Comparison of ENCODE assay signal across 1 cellular context in the genomic region with DNA sequence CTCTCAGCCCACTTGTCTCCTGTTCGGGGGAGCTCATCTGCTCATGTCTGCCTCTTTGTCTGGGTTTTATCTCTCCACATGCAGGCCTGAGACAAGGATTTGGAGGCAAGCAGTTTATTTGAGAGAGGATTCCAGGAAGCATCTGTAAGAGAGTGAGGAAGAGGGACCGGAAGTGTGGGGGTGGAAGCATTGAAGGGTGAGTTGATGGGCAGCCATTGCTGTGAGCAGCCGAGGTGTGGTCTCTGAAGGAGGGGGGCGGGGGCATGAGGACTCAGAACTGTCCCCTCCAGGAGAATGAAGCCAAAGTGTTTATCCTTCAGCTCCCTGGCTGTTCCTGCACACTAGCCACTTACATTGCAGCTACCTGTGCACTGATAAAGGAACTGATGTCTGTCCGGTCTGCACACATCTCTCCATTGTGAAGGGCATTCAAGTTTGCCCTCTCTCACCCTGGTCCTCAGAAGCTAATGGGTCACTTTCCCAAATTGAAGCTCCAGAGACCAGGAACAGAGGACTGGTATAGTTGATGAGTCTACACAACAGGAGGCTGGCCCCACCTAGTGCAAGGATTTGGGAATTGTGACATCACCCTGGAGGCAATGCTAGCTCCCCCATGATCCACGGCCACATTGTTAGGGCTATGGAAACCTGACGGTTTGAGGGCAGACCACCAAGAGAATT.
TF ChIP-seq lines count a peak whose summit lies in the region.

No MANE protein-coding gene starts in this region.

TF ChIP-seq in K562, 482 proteins besides CTCF, POLR2A, EP300 and RAD21 (continued from another document and continues in another):
- TF ChIP-seq, protein P1, sequence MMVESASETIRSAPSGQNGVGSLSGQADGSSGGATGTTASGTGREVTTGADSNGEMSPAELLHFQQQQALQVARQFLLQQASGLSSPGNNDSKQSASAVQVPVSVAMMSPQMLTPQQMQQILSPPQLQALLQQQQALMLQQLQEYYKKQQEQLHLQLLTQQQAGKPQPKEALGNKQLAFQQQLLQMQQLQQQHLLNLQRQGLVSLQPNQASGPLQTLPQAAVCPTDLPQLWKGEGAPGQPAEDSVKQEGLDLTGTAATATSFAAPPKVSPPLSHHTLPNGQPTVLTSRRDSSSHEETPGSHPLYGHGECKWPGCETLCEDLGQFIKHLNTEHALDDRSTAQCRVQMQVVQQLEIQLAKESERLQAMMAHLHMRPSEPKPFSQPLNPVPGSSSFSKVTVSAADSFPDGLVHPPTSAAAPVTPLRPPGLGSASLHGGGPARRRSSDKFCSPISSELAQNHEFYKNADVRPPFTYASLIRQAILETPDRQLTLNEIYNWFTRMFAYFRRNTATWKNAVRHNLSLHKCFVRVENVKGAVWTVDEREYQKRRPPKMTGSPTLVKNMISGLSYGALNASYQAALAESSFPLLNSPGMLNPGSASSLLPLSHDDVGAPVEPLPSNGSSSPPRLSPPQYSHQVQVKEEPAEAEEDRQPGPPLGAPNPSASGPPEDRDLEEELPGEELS (CRISPR knock-in tag; IDR thresholded peaks at IDR 0.05; ENCODE audit: borderline replicate concordance) = no peak
- TF ChIP-seq NCOR1 (IDR thresholded peaks at IDR 0.05) (no peak), CBX1 (IDR thresholded peaks at IDR 0.05; ENCODE audit: low read depth) (no peak), ZNF668 (CRISPR knock-in tag; IDR thresholded peaks at IDR 0.05) (no peak), CEBPG (CRISPR knock-in tag; IDR thresholded peaks at IDR 0.05) (no peak), CEBPG (tag; conservative IDR thresholded peaks at IDR 0.05 in 1 of 2, IDR thresholded peaks at IDR 0.05 in 1 of 2) (peak in 1 of 2 experiments; percentile 37; a peak in 1 of 4 replicates), SAP30 (IDR thresholded peaks at IDR 0.05; ENCODE audit: borderline replicate concordance, insufficient read depth, low read depth, low read length, poor library complexity, severe bottlenecking) (no peak), HNRNPLL (IDR thresholded peaks at IDR 0.05; ENCODE audit: low read depth, low read length, poor library complexity, severe bottlenecking) (no peak), HIVEP1 (CRISPR knock-in tag; IDR thresholded peaks at IDR 0.05) (no peak), ZNF586 (CRISPR knock-in tag; conservative IDR thresholded peaks at IDR 0.05) (no peak), KLF10 (CRISPR knock-in tag; IDR thresholded peaks at IDR 0.05) (no peak), YY1 (IDR thresholded peaks at IDR 0.05; ENCODE audit: borderline replicate concordance in 1 of 3, control insufficient read depth in 1 of 3, extremely low read depth in 1 of 3, insufficient read depth in 3 of 3, insufficient read length in 1 of 3, insufficient replicate concordance in 2 of 3, low read depth in 1 of 3, low read length in 2 of 3) (peak in 1 of 3 experiments; percentile 40), POLR2G (IDR thresholded peaks at IDR 0.05; ENCODE audit: low read depth, low read length) (no peak), ZZZ3 (IDR thresholded peaks at IDR 0.05) (no peak), STAG1 (CRISPR knock-in tag; IDR thresholded peaks at IDR 0.05; ENCODE audit: borderline replicate concordance) (no peak; the same call in 1 of the 2 replicates), BDP1 (IDR thresholded peaks at IDR 0.05; ENCODE audit: insufficient read depth, insufficient read length) (no peak), ZBTB7A (IDR thresholded peaks at IDR 0.05; ENCODE audit: borderline replicate concordance, control insufficient read depth, low read depth, low read length) (no peak), E2F3 (CRISPR knock-in tag; IDR thresholded peaks at IDR 0.05) (no peak), HNRNPK (IDR thresholded peaks at IDR 0.05; ENCODE audit: low read depth, low read length, poor library complexity, severe bottlenecking) (no peak), POLR2AphosphoS2 (IDR thresholded peaks at IDR 0.05; ENCODE audit: low read length) (no peak), ZEB2 (IDR thresholded peaks at IDR 0.05) (no peak), CBFA2T2 (conservative IDR thresholded peaks at IDR 0.05) (peak; percentile 37; the same call in 1 of the 2 replicates), MYC (IDR thresholded peaks at IDR 0.05; ENCODE audit: low read depth, low read length) (peak; percentile 11; the same call in 1 of the 2 replicates), MYC (CRISPR knock-in tag; IDR thresholded peaks at IDR 0.05; ENCODE audit: borderline replicate concordance, low read depth) (no peak), ARID1B (IDR thresholded peaks at IDR 0.05) (peak; percentile 18; the same call in 1 of the 2 replicates), CBFA2T3 (IDR thresholded peaks at IDR 0.05) (peak; percentile 69), CXXC5 (CRISPR knock-in tag; IDR thresholded peaks at IDR 0.05) (no peak), GABPA (tag; conservative IDR thresholded peaks at IDR 0.05; ENCODE audit: low read depth) (peak; percentile 48; the same call in 1 of the 2 replicates), EGR1 (conservative IDR thresholded peaks at IDR 0.05) (peak; percentile 83)
- TF ChIP-seq, protein P2, sequence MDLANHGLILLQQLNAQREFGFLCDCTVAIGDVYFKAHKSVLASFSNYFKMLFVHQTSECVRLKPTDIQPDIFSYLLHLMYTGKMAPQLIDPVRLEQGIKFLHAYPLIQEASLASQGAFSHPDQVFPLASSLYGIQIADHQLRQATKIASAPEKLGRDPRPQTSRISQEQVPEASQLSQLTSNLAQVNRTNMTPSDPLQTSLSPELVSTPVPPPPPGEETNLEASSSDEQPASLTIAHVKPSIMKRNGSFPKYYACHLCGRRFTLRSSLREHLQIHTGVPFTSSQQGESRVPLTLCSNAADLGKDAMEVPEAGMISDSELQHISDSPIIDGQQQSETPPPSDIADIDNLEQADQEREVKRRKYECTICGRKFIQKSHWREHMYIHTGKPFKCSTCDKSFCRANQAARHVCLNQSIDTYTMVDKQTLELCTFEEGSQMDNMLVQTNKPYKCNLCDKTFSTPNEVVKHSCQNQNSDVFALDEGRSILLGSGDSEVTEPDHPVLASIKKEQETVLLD (IDR thresholded peaks at IDR 0.05) = no peak
- TF ChIP-seq, protein P3, sequence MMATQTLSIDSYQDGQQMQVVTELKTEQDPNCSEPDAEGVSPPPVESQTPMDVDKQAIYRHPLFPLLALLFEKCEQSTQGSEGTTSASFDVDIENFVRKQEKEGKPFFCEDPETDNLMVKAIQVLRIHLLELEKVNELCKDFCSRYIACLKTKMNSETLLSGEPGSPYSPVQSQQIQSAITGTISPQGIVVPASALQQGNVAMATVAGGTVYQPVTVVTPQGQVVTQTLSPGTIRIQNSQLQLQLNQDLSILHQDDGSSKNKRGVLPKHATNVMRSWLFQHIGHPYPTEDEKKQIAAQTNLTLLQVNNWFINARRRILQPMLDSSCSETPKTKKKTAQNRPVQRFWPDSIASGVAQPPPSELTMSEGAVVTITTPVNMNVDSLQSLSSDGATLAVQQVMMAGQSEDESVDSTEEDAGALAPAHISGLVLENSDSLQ (IDR thresholded peaks at IDR 0.05) = peak; percentile 47
- TF ChIP-seq, protein P4, sequence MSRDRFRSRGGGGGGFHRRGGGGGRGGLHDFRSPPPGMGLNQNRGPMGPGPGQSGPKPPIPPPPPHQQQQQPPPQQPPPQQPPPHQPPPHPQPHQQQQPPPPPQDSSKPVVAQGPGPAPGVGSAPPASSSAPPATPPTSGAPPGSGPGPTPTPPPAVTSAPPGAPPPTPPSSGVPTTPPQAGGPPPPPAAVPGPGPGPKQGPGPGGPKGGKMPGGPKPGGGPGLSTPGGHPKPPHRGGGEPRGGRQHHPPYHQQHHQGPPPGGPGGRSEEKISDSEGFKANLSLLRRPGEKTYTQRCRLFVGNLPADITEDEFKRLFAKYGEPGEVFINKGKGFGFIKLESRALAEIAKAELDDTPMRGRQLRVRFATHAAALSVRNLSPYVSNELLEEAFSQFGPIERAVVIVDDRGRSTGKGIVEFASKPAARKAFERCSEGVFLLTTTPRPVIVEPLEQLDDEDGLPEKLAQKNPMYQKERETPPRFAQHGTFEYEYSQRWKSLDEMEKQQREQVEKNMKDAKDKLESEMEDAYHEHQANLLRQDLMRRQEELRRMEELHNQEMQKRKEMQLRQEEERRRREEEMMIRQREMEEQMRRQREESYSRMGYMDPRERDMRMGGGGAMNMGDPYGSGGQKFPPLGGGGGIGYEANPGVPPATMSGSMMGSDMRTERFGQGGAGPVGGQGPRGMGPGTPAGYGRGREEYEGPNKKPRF (IDR thresholded peaks at IDR 0.05; ENCODE audit: low read depth, low read length) = no peak
- TF ChIP-seq, protein P5, sequence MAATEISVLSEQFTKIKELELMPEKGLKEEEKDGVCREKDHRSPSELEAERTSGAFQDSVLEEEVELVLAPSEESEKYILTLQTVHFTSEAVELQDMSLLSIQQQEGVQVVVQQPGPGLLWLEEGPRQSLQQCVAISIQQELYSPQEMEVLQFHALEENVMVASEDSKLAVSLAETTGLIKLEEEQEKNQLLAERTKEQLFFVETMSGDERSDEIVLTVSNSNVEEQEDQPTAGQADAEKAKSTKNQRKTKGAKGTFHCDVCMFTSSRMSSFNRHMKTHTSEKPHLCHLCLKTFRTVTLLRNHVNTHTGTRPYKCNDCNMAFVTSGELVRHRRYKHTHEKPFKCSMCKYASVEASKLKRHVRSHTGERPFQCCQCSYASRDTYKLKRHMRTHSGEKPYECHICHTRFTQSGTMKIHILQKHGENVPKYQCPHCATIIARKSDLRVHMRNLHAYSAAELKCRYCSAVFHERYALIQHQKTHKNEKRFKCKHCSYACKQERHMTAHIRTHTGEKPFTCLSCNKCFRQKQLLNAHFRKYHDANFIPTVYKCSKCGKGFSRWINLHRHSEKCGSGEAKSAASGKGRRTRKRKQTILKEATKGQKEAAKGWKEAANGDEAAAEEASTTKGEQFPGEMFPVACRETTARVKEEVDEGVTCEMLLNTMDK (IDR thresholded peaks at IDR 0.05; ENCODE audit: borderline replicate concordance, insufficient read depth, low read depth, low read length, poor library complexity, severe bottlenecking) = no peak
- TF ChIP-seq, protein P6, sequence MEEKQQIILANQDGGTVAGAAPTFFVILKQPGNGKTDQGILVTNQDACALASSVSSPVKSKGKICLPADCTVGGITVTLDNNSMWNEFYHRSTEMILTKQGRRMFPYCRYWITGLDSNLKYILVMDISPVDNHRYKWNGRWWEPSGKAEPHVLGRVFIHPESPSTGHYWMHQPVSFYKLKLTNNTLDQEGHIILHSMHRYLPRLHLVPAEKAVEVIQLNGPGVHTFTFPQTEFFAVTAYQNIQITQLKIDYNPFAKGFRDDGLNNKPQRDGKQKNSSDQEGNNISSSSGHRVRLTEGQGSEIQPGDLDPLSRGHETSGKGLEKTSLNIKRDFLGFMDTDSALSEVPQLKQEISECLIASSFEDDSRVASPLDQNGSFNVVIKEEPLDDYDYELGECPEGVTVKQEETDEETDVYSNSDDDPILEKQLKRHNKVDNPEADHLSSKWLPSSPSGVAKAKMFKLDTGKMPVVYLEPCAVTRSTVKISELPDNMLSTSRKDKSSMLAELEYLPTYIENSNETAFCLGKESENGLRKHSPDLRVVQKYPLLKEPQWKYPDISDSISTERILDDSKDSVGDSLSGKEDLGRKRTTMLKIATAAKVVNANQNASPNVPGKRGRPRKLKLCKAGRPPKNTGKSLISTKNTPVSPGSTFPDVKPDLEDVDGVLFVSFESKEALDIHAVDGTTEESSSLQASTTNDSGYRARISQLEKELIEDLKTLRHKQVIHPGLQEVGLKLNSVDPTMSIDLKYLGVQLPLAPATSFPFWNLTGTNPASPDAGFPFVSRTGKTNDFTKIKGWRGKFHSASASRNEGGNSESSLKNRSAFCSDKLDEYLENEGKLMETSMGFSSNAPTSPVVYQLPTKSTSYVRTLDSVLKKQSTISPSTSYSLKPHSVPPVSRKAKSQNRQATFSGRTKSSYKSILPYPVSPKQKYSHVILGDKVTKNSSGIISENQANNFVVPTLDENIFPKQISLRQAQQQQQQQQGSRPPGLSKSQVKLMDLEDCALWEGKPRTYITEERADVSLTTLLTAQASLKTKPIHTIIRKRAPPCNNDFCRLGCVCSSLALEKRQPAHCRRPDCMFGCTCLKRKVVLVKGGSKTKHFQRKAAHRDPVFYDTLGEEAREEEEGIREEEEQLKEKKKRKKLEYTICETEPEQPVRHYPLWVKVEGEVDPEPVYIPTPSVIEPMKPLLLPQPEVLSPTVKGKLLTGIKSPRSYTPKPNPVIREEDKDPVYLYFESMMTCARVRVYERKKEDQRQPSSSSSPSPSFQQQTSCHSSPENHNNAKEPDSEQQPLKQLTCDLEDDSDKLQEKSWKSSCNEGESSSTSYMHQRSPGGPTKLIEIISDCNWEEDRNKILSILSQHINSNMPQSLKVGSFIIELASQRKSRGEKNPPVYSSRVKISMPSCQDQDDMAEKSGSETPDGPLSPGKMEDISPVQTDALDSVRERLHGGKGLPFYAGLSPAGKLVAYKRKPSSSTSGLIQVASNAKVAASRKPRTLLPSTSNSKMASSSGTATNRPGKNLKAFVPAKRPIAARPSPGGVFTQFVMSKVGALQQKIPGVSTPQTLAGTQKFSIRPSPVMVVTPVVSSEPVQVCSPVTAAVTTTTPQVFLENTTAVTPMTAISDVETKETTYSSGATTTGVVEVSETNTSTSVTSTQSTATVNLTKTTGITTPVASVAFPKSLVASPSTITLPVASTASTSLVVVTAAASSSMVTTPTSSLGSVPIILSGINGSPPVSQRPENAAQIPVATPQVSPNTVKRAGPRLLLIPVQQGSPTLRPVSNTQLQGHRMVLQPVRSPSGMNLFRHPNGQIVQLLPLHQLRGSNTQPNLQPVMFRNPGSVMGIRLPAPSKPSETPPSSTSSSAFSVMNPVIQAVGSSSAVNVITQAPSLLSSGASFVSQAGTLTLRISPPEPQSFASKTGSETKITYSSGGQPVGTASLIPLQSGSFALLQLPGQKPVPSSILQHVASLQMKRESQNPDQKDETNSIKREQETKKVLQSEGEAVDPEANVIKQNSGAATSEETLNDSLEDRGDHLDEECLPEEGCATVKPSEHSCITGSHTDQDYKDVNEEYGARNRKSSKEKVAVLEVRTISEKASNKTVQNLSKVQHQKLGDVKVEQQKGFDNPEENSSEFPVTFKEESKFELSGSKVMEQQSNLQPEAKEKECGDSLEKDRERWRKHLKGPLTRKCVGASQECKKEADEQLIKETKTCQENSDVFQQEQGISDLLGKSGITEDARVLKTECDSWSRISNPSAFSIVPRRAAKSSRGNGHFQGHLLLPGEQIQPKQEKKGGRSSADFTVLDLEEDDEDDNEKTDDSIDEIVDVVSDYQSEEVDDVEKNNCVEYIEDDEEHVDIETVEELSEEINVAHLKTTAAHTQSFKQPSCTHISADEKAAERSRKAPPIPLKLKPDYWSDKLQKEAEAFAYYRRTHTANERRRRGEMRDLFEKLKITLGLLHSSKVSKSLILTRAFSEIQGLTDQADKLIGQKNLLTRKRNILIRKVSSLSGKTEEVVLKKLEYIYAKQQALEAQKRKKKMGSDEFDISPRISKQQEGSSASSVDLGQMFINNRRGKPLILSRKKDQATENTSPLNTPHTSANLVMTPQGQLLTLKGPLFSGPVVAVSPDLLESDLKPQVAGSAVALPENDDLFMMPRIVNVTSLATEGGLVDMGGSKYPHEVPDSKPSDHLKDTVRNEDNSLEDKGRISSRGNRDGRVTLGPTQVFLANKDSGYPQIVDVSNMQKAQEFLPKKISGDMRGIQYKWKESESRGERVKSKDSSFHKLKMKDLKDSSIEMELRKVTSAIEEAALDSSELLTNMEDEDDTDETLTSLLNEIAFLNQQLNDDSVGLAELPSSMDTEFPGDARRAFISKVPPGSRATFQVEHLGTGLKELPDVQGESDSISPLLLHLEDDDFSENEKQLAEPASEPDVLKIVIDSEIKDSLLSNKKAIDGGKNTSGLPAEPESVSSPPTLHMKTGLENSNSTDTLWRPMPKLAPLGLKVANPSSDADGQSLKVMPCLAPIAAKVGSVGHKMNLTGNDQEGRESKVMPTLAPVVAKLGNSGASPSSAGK (IDR thresholded peaks at IDR 0.05) = peak; percentile 44; the same call in 1 of the 2 replicates
- TF ChIP-seq, protein P7, sequence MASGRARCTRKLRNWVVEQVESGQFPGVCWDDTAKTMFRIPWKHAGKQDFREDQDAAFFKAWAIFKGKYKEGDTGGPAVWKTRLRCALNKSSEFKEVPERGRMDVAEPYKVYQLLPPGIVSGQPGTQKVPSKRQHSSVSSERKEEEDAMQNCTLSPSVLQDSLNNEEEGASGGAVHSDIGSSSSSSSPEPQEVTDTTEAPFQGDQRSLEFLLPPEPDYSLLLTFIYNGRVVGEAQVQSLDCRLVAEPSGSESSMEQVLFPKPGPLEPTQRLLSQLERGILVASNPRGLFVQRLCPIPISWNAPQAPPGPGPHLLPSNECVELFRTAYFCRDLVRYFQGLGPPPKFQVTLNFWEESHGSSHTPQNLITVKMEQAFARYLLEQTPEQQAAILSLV (tag; IDR thresholded peaks at IDR 0.05) = no peak
